Comparison of ENCODE assay signal across 23 cellular contexts in the genomic region with DNA sequence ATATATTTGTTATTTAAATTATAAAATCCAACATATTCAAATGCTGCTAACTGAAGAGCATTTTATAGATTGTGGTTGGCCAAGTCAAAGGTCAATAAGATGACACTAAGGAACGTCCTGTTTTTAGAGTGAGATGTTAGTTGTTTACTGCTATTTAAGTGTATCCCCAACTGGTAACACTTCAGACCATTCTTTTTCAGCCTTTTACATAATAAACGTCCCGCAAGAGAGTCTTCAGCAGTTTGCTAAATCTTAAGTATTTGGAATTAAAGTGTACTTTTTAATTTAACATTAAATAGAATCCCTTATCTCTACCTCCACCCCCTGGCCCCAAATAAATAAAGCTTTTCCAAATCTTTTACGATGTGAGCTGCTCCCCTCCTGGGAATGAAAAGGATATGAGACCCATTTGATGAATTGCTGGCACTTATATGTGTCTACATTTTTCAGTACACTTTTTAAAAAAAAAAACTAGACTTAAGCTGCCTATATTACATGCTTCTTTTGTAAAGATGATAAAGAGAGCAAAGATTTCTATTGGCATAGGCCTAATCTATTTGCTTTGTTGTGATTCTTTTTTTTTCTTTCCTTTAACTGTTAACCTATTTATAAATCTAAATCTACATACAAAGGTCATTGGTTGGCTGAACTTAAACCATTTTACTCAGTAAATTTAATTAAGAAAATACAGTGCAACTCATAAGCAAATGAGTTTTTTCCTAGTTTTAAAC.
"Had no signal": no experiment of that assay in that cellular context is flagged by ENCODE, and none has a peak within 500 bp of the region (broad histone marks: within the 10 kb centered on the region; RNA-seq: fewer than 3 reads in every experiment).

No MANE protein-coding gene starts in this region.

- H3K27me3 Mint-ChIP-seq: progenitor cell of endocrine pancreas; stimulated activated naive B cell treated with anti-CD40 and anti-IgM and Interleukin-4, amounts not matched to agents 10 μg/mL and 1 μg/mL and 100 μg/mL, for 72 hours; stimulated activated naive CD8-positive, alpha-beta T cell treated with anti-CD3 and anti-CD28 coated beads, Interleukin-15, Interleukin-2, amounts not matched to agents 100 ng/mL and 50 ng/mL, for 24 hours had no signal

- H3K4me1 Mint-ChIP-seq: stimulated activated effector memory CD8-positive, alpha-beta T cell treated with anti-CD3 and anti-CD28 coated beads, Interleukin-12 subunit alpha, Interleukin-12 subunit beta, amount 100 ng/mL, for 72 hours had no signal

- H3K36me3 Mint-ChIP-seq: neural progenitor cell; stimulated activated effector memory CD8-positive, alpha-beta T cell treated with anti-CD3 and anti-CD28 coated beads, Interleukin-12 subunit alpha, Interleukin-12 subunit beta, amount 100 ng/mL, for 72 hours had no signal

- H3K9me3 Mint-ChIP-seq: nephron; neural progenitor cell; stimulated activated effector memory CD8-positive, alpha-beta T cell treated with anti-CD3 and anti-CD28 coated beads, Interleukin-12 subunit alpha, Interleukin-12 subunit beta, amount 100 ng/mL, for 72 hours; stimulated activated naive B cell treated with anti-CD40 and anti-IgM and Interleukin-4, amounts not matched to agents 10 μg/mL and 1 μg/mL and 100 μg/mL, for 72 hours; stimulated activated naive CD8-positive, alpha-beta T cell treated with anti-CD3 and anti-CD28 coated beads, Interleukin-15, Interleukin-2, amounts not matched to agents 100 ng/mL and 50 ng/mL, for 24 hours had no signal

- H3K4me3 Mint-ChIP-seq: nephron; neural progenitor cell; stimulated activated effector memory CD8-positive, alpha-beta T cell treated with anti-CD3 and anti-CD28 coated beads, Interleukin-12 subunit alpha, Interleukin-12 subunit beta, amount 100 ng/mL, for 72 hours; stimulated activated naive B cell treated with anti-CD40 and anti-IgM and Interleukin-4, amounts not matched to agents 10 μg/mL and 1 μg/mL and 100 μg/mL, for 72 hours; stimulated activated naive CD8-positive, alpha-beta T cell treated with anti-CD3 and anti-CD28 coated beads, Interleukin-15, Interleukin-2, amounts not matched to agents 100 ng/mL and 50 ng/mL, for 24 hours had no signal

- H3K27ac Mint-ChIP-seq: nephron; neural progenitor cell; progenitor cell of endocrine pancreas; stimulated activated effector memory CD8-positive, alpha-beta T cell treated with anti-CD3 and anti-CD28 coated beads, Interleukin-12 subunit alpha, Interleukin-12 subunit beta, amount 100 ng/mL, for 72 hours; stimulated activated naive B cell treated with anti-CD40 and anti-IgM and Interleukin-4, amounts not matched to agents 10 μg/mL and 1 μg/mL and 100 μg/mL, for 72 hours; stimulated activated naive CD8-positive, alpha-beta T cell treated with anti-CD3 and anti-CD28 coated beads, Interleukin-15, Interleukin-2, amounts not matched to agents 100 ng/mL and 50 ng/mL, for 24 hours had no signal

- ATAC-seq: psoas muscle; right cardiac atrium; right lobe of liver; stimulated activated effector memory CD8-positive, alpha-beta T cell treated with anti-CD3 and anti-CD28 coated beads, Interleukin-12 subunit alpha, Interleukin-12 subunit beta, amount 100 ng/mL, for 72 hours; stimulated activated naive B cell treated with anti-CD40 and anti-IgM and Interleukin-4, amounts not matched to agents 10 μg/mL and 1 μg/mL and 100 μg/mL, for 72 hours had no signal

- DNase-seq: occipital lobe; ovary; posterior cingulate gyrus; psoas muscle; right cardiac atrium; right lobe of liver; sigmoid colon; small intestine; stimulated activated CD4-positive, alpha-beta T cell treated with anti-CD3 and anti-CD28 coated beads, Interleukin-15, amount 100 ng/mL, for 24 hours; stimulated activated CD4-positive, alpha-beta T cell treated with anti-CD3 and anti-CD28 coated beads, Interleukin-2, amount 100 ng/mL, for 24 hours; stimulated activated CD4-positive, alpha-beta T cell treated with anti-CD3 and anti-CD28 coated beads, Interleukin-2, amount 100 ng/mL, for 48 hours; stimulated activated CD4-positive, alpha-beta T cell treated with anti-CD3 and anti-CD28 coated beads, Interleukin-4, amount 100 ng/mL, for 24 hours; stimulated activated naive B cell treated with anti-CD40 and anti-IgM and Interleukin-4, amounts not matched to agents 10 μg/mL and 1 μg/mL and 100 μg/mL, for 72 hours; stimulated activated naive CD4-positive, alpha-beta T cell treated with Interleukin-2 at 50 U/mL for 16 hours; stomach; thyroid gland; trophoblast cell; upper lobe of left lung had no signal
